ENCODE assay signal across 9 cellular contexts in the genomic region with DNA sequence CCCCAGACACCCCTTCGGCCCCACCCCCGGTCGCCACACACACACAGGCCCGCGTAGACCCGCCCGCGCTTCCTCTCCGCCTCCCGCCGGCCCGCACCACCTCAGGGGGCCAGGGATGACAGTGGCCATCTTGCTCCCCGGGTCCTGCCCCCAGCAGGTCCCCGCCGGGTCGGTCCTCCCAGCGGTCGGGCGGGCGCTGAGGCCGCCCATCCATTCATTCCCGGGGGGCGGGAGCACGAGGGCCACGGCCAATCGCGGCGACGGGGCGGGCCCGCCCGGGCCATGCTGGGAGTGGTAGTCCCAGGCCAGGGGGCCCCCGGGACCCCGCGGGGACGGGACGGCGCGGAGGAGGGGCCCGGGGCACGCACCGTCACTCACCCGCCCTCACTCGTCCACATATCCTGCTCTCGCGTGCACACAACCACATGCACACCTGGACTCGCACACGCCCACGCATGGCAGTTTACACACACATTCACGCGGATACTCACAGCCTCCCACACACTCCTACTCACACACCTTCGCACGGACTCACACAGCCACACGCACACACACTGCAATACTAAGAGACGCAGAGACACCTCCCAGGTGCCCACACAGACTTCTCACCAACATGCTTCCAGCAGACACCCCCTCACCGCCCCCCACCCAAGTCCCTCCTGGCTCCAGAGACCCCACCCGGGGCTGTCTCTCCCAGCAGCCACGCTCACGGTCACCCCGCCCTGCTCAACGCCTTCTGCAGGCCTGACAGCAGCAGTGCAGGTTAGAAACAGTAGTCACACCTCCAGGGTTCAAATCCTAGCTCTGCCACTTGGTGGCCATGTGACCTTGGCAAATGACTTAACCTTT. TPM values are rescaled to one million over a fixed set of nuclear protein-coding genes. Genes with fewer than 3 reads are reported as not detected.
A peak's percentile ranks its signal among the peaks of the same experiment; 100 is the strongest.
DNase-seq lines count a peak whose midpoint lies in the region; ATAC-seq and TF ChIP-seq lines count a peak whose summit lies in the region.
"Had no signal": no experiment of that assay in that cellular context is flagged by ENCODE, and none has a peak within 500 bp of the region (broad histone marks: within the 10 kb centered on the region; RNA-seq: fewer than 3 reads in every experiment).

DPF1 (minus strand) TSS at position 209 of the 849 bp plus-strand sequence; CDS start at position 129, 80 bp downstream.

- H3K27ac ChIP-seq in ascending aorta (no peak within 1 kb of the TSS), smooth muscle cell (ENCODE audit: low read depth) (no peak within 1 kb of the TSS)
- H3K27ac ChIP-seq: neutrophil had no signal

- intact Hi-C loops in ascending aorta (cut with DNase I), result no loop called here
- intact Hi-C loops in sciatic nerve (cut with DNase I), result no loop called here

- DNase-seq in DMS79 treated with DMSO at 0.1 percent for 48 hours (lab: John Stamatoyannopoulos, UW) (peak; percentile 66), LoVo (ENCODE audit: low spot score) (peak; percentile 77), SKM-1 treated with dmso at 0.1 percent for 144 hours (lab: John Stamatoyannopoulos, UW; ENCODE audit: unreplicated experiment) (peak; percentile 34), ascending aorta (ENCODE audit: low spot score in 2 of 2) (no peak), hippocampal formation (lab: John Stamatoyannopoulos, UW) (peak; percentile 54 to 55), smooth muscle cell (lab: John Stamatoyannopoulos, UW; ENCODE audit: unreplicated experiment) (peak; percentile 45), sciatic nerve (ENCODE audit: low spot score) (no peak)

- H3K27me3 ChIP-seq in ascending aorta (peaks cover 38% of the 10 kb centered on the region), smooth muscle cell (ENCODE audit: low read depth) (peaks cover 38% of the 10 kb centered on the region)

- H3K36me3 ChIP-seq in ascending aorta (no peaks in the 10 kb centered on the region), smooth muscle cell (ENCODE audit: low read depth) (no peaks in the 10 kb centered on the region)
- H3K36me3 ChIP-seq: neutrophil had no signal

- H3K79me2 ChIP-seq in smooth muscle cell (ENCODE audit: low read depth), result no peaks in the 10 kb centered on the region

- no peak for TF ChIP-seq CTCF in ascending aorta (IDR thresholded peaks at IDR 0.05)
- peak; percentile 13 for TF ChIP-seq CTCF in smooth muscle cell (IDR thresholded peaks at IDR 0.05; ENCODE audit: borderline replicate concordance, insufficient read depth, poor library complexity, severe bottlenecking)

- no peaks in the 10 kb centered on the region for H4K20me1 ChIP-seq in smooth muscle cell (ENCODE audit: low read depth)

- ATAC-seq in GM21576 (IDR thresholded peaks at IDR 0.05; ENCODE audit: unreplicated experiment) (peak; percentile 67), sciatic nerve (no peak)

- H3K4me2 ChIP-seq in smooth muscle cell, result peak within 1 kb of the TSS; percentile 95

- peak within 1 kb of the TSS; percentile 13 for H3K9ac ChIP-seq in smooth muscle cell (ENCODE audit: low read depth)

- H3K4me1 ChIP-seq in ascending aorta (peaks cover 14 to 15% of the 10 kb centered on the region in 2 donors), smooth muscle cell (ENCODE audit: low read depth) (peaks cover 6% of the 10 kb centered on the region)

- 5% methylated on average over 40 of the region's 61 CpGs for WGBS in smooth muscle cell (ENCODE audit: low lambda C conversion rate)

- H3K4me3 ChIP-seq in ascending aorta, result peak within 1 kb of the TSS; percentile 32 to 54
- H3K4me3 ChIP-seq in smooth muscle cell, result peak within 1 kb of the TSS; percentile 71

- no peaks in the 10 kb centered on the region for H3K9me3 ChIP-seq in ascending aorta
- no peaks in the 10 kb centered on the region for H3K9me3 ChIP-seq in smooth muscle cell (replicated peaks; ENCODE audit: low read depth)
- H3K9me3 ChIP-seq: neutrophil had no signal

- H2AFZ ChIP-seq in smooth muscle cell (ENCODE audit: low read depth), result peak within 1 kb of the TSS; percentile 51

- no peaks in the 10 kb centered on the region for H3F3A ChIP-seq in smooth muscle cell (ENCODE audit: low read depth)

RNA-seq across cellular contexts. Expression of gene DPF1, which starts in this region (rescaled TPM):
- total RNA-seq in ascending aorta (not detected), smooth muscle cell (0.27 TPM in 1 of 2 replicates, not detected in the other), sciatic nerve (not detected)
- 2.4 and 3.1 TPM in 2 replicates for polyA plus RNA-seq in smooth muscle cell

Comparison
In these comparisons a context has a peak if more than half of its experiments do, and no peak if none do; other contexts are left out.
1. DNase-seq: peak in DMS79 treated with DMSO at 0.1 percent for 48 hours (single experiment), LoVo (single experiment), SKM-1 treated with dmso at 0.1 percent for 144 hours (single experiment), hippocampal formation (2 of 2) and smooth muscle cell (single experiment); none in ascending aorta (0 of 2) and sciatic nerve (single experiment).